In genomic region chr4:41232406-41232805, GRCh38 we compare ENCODE assay signal across 1 cellular context.
TF ChIP-seq lines count a peak whose summit lies in the region.

No MANE protein-coding gene starts in this region.

TF ChIP-seq in HepG2, 621 proteins besides CTCF, POLR2A, EP300 and RAD21:
- TF ChIP-seq FOXK2 (IDR thresholded peaks at IDR 0.05), result no peak
- TF ChIP-seq HMGA1 (CRISPR knock-in tag; conservative IDR thresholded peaks at IDR 0.05), result no peak
- no peak for TF ChIP-seq AGO1 (IDR thresholded peaks at IDR 0.05; ENCODE audit: low read depth, low read length, poor library complexity, severe bottlenecking)
- peak; percentile 61 for TF ChIP-seq STAG1 (CRISPR knock-in tag; IDR thresholded peaks at IDR 0.05)
- no peak for TF ChIP-seq ZNF264 (CRISPR knock-in tag; IDR thresholded peaks at IDR 0.05)
